In genomic region chr14:71231521-71232393, GRCh38 we compare ENCODE assay signal across 9 cellular contexts.
A peak's percentile ranks its signal among the peaks of the same experiment; 100 is the strongest.
DNase-seq lines count a peak whose midpoint lies in the region; ATAC-seq, FAIRE-seq and TF ChIP-seq lines count a peak whose summit lies in the region.
"Had no signal": no experiment of that assay in that cellular context is flagged by ENCODE, and none has a peak within 500 bp of the region (broad histone marks: within the 10 kb centered on the region; RNA-seq: fewer than 3 reads in every experiment).

No MANE protein-coding gene starts in this region.

- no peaks in the 10 kb centered on the region for H3K36me3 Mint-ChIP-seq in stimulated activated naive B cell treated with anti-CD40 and anti-IgM and Interleukin-4, amounts not matched to agents 10 μg/mL and 1 μg/mL and 100 μg/mL, for 72 hours

- peaks cover 13 to 20% of the 10 kb centered on the region in 2 donors for H3K4me1 Mint-ChIP-seq in stimulated activated naive B cell treated with anti-CD40 and anti-IgM and Interleukin-4, amounts not matched to agents 10 μg/mL and 1 μg/mL and 100 μg/mL, for 72 hours

- peaks cover 4 to 6% of the 10 kb centered on the region in 2 donors for H3K27me3 Mint-ChIP-seq in stimulated activated naive B cell treated with anti-CD40 and anti-IgM and Interleukin-4, amounts not matched to agents 10 μg/mL and 1 μg/mL and 100 μg/mL, for 72 hours

- FAIRE-seq in HTR-8/SVneo (lab: Jason Lieb, UNC) (peak; percentile 76), frontal cortex (lab: Jason Lieb, UNC) (no peak)

- peak; percentile 82 for ATAC-seq in GM19025 (IDR thresholded peaks at IDR 0.05; ENCODE audit: low read depth, unreplicated experiment)
- ATAC-seq in SK-N-SH treated with all-trans-retinoic acid at 6 μM for 48 hours: peak; percentile 33; the same call in 2 of the 3 replicates
- ATAC-seq in stimulated activated naive B cell treated with anti-CD40 and anti-IgM and Interleukin-4, amounts not matched to agents 10 μg/mL and 1 μg/mL and 100 μg/mL, for 72 hours (replicated peaks): peak; percentile 77 to 93
- no peak for ATAC-seq in HG03457 (IDR thresholded peaks at IDR 0.05; ENCODE audit: unreplicated experiment)

- no peak overlapping the region for H3K27ac Mint-ChIP-seq in stimulated activated naive B cell treated with anti-CD40 and anti-IgM and Interleukin-4, amounts not matched to agents 10 μg/mL and 1 μg/mL and 100 μg/mL, for 72 hours

- no peak overlapping the region for H3K4me3 Mint-ChIP-seq in stimulated activated naive B cell treated with anti-CD40 and anti-IgM and Interleukin-4, amounts not matched to agents 10 μg/mL and 1 μg/mL and 100 μg/mL, for 72 hours

- DNase-seq in HTR-8/SVneo (ENCODE audit: insufficient read length, low spot score): no peak
- peak; percentile 17 for DNase-seq in stimulated activated naive B cell treated with anti-CD40 and anti-IgM and Interleukin-4, amounts not matched to agents 10 μg/mL and 1 μg/mL and 100 μg/mL, for 72 hours
- no peak for DNase-seq in stimulated activated CD4-positive, alpha-beta T cell treated with anti-CD3 and anti-CD28 coated beads, Interleukin-2, amount 100 ng/mL, for 24 hours
- DNase-seq in frontal cortex (ENCODE audit: low spot score in 2 of 2): no peak
- DNase-seq: NCI-H2029, stomach had no signal

- H3K9me3 Mint-ChIP-seq in stimulated activated naive B cell treated with anti-CD40 and anti-IgM and Interleukin-4, amounts not matched to agents 10 μg/mL and 1 μg/mL and 100 μg/mL, for 72 hours: peaks cover 0 to 2% of the 10 kb centered on the region in 2 donors

TF ChIP-seq in SK-N-SH treated with all-trans-retinoic acid at 6 μM for 48 hours, 23 proteins besides CTCF, POLR2A, EP300 and RAD21:
- no peak for TF ChIP-seq PPARA (CRISPR knock-in tag; IDR thresholded peaks at IDR 0.05; ENCODE audit: borderline replicate concordance)
- no peak for TF ChIP-seq CREB5 (CRISPR knock-in tag; IDR thresholded peaks at IDR 0.05; ENCODE audit: low read depth)
- no peak for TF ChIP-seq ZFP30 (CRISPR knock-in tag; IDR thresholded peaks at IDR 0.05)
